ENCODE assay signal across 1 cellular context in the genomic region with DNA sequence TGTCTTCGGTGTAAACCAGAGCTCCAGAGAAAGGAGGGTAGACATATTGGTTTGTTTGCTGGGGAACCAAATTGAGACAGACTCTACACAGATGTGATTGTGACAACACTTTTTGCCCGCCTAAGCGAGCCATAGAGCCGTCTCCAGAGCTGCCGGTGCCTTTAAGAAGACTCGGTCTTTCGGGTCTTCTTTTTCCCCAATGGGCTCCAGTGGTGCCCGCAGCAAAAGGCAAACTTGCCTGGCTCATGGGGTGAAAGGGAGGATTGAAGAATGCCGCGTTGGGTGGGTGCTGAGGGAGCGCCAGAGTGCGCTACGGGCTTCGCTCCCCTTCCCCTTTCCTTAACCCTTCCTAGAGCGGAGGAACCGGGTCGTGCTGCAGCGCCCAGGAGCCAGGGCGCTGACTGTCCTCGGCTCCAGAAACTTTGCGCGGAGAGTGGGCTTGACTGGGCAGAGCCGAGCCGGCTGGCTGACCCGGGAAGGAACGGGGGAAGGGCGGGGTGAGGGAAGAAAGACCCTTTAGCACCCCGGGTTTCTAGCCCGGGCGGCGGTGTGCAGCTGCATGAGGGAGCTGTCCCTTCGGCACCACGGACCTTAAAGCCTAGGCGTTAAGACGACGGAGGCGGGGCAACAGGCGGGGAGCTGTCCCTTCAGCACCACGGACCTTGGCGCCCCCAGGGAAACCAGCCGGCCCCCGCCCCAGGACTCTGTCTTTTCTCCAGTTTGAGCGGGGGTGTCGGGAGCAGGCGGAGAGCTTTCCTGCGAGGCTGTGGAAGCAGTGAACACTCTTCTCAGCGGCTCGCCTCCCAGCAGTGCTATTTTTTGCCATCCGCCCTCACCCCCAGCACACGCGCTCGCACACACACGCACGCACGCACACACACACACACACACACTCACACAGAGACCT.
TF ChIP-seq lines count a peak whose summit lies in the region.

Gene CACNG3 (plus strand): TSS at position 890 of the 907 bp plus-strand sequence. CDS start 420 bp downstream, outside the sequence.

TF ChIP-seq in Ishikawa, 13 proteins besides CTCF, POLR2A, EP300 and RAD21 (continued from another document):
- TF ChIP-seq, protein P1, sequence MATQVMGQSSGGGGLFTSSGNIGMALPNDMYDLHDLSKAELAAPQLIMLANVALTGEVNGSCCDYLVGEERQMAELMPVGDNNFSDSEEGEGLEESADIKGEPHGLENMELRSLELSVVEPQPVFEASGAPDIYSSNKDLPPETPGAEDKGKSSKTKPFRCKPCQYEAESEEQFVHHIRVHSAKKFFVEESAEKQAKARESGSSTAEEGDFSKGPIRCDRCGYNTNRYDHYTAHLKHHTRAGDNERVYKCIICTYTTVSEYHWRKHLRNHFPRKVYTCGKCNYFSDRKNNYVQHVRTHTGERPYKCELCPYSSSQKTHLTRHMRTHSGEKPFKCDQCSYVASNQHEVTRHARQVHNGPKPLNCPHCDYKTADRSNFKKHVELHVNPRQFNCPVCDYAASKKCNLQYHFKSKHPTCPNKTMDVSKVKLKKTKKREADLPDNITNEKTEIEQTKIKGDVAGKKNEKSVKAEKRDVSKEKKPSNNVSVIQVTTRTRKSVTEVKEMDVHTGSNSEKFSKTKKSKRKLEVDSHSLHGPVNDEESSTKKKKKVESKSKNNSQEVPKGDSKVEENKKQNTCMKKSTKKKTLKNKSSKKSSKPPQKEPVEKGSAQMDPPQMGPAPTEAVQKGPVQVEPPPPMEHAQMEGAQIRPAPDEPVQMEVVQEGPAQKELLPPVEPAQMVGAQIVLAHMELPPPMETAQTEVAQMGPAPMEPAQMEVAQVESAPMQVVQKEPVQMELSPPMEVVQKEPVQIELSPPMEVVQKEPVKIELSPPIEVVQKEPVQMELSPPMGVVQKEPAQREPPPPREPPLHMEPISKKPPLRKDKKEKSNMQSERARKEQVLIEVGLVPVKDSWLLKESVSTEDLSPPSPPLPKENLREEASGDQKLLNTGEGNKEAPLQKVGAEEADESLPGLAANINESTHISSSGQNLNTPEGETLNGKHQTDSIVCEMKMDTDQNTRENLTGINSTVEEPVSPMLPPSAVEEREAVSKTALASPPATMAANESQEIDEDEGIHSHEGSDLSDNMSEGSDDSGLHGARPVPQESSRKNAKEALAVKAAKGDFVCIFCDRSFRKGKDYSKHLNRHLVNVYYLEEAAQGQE (IDR thresholded peaks at IDR 0.05; ENCODE audit: low read depth): peak; percentile 93
- no peak for TF ChIP-seq TEAD4 (IDR thresholded peaks at IDR 0.05)
- no peak for TF ChIP-seq TCF12 (IDR thresholded peaks at IDR 0.05; ENCODE audit: low read depth)
